In the genomic region with DNA sequence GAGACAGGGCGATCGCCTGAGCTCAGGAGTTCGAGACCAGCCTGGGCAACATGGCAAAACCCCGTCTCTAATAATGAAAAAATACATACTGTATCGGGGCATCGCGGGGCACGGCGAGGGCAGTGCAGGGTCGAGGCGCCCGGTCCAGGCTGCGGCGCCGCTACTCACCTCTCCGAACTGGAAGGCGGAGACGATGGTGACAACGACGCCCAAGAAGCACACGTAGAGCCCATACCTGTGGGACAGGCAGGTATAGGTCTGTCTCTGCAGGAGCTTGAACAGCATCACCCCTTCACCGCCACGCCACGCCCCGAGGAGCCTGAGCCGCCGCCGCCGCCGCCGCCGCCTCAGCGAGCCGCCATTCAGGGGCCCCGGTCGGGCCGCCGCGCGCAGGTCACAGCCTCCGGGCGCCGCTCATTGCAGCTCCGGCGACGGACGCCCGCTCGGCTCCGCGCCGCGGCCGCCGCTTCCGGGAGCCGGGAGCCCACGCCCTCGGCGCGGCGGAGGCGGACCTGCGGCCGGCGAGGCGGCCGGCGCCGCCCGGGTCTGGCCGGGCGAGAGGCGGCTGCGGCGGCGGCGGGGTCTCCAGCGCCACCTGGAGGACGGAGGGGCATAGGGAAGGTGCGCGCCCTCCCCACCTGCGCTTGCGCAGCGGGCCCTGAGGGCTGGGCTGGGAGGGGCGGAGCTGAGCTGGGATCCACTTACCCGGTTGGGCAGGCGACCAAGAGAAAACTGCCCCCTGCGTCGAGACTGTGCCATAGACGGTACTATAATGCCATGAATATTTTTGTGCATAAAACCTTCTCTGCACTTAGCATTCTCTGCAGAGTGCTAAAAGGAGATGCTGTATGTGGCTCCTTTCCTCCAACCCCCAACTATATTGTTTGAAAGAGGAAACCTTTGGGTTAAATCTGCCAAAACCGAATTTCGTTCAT, we compare ENCODE assay signal across 8 cellular contexts. TPM values are rescaled to one million over a fixed set of nuclear protein-coding genes. Genes with fewer than 3 reads are reported as not detected.
DNase-seq lines count a peak whose midpoint lies in the region; ATAC-seq, FAIRE-seq and TF ChIP-seq lines count a peak whose summit lies in the region.

Gene GNPTAB, minus strand, starts transcription at position 569 of the 935 bp plus-strand sequence. Its CDS starts 284 bp downstream, at position 285.

- H3K27ac ChIP-seq in RWPE1: peak within 1 kb of the TSS; percentile 70
- H3K27ac ChIP-seq in neural cell (ENCODE audit: low read length): peak within 1 kb of the TSS; percentile 42

- TF ChIP-seq CTCF in LNCaP clone FGC (IDR thresholded peaks at IDR 0.05; ENCODE audit: control insufficient read depth, extremely low read depth, insufficient read depth) (peak; percentile 93), RWPE1 (conservative IDR thresholded peaks at IDR 0.05; ENCODE audit: low read depth) (peak; percentile 96), fibroblast of the aortic adventitia (IDR thresholded peaks at IDR 0.05; ENCODE audit: insufficient read depth, low read length) (peak; percentile 68), neural cell (IDR thresholded peaks at IDR 0.05; ENCODE audit: poor library complexity, severe bottlenecking) (peak; percentile 94)

- H3K9me3 ChIP-seq in neural cell (ENCODE audit: low read length): no peaks in the 10 kb centered on the region

- POLR2A ChIA-PET in RWPE1 (lab: Yijun Ruan, JAX; ENCODE audit: low non-redundant PET): interaction anchor here (0.6 kb wide), 1 partner anchor 36 kb away, joined by 3 read pairs; no protein-coding TSS in a partner anchor

- in situ Hi-C loops in G401 (cut with HindIII; ENCODE audit: low sequenced_read_pairs): no loop called here

- ATAC-seq in stimulated activated naive CD8-positive, alpha-beta T cell treated with anti-CD3 and anti-CD28 coated beads, Interleukin-15, amount 100 ng/mL, for 72 hours: peak; percentile 95

- TF ChIP-seq EP300 in neural cell (conservative IDR thresholded peaks at IDR 0.05; ENCODE audit: poor library complexity, severe bottlenecking): no peak

- H2AFZ ChIP-seq in neural cell (ENCODE audit: low read depth, low read length): peak within 1 kb of the TSS; percentile 47

- H3K4me3 ChIP-seq in LNCaP clone FGC (ENCODE audit: low read depth, low read length) (peak within 1 kb of the TSS; percentile 82), fibroblast of the aortic adventitia (ENCODE audit: low read depth, low read length) (peak within 1 kb of the TSS; percentile 98), neural cell (ENCODE audit: low read length) (peak within 1 kb of the TSS; percentile 92)

- H3K27me3 ChIP-seq in neural cell (ENCODE audit: insufficient read depth, low read depth, low read length): no peaks in the 10 kb centered on the region

- peaks cover 12% of the 10 kb centered on the region for H3K79me2 ChIP-seq in neural cell (replicated peaks; ENCODE audit: insufficient read depth, low read length)

- TF ChIP-seq POLR2A in H54 (IDR thresholded peaks at IDR 0.05; ENCODE audit: low read depth, low read length): peak; percentile 73

- H3K27me3 Mint-ChIP-seq in stimulated activated naive CD8-positive, alpha-beta T cell treated with anti-CD3 and anti-CD28 coated beads, Interleukin-15, amount 100 ng/mL, for 72 hours: no peaks in the 10 kb centered on the region

- no peaks in the 10 kb centered on the region for H3K9me2 ChIP-seq in neural cell (ENCODE audit: insufficient read depth, low read length)

- no peaks in the 10 kb centered on the region for H4K20me1 ChIP-seq in neural cell (ENCODE audit: insufficient read depth)

- H3K4me3 Mint-ChIP-seq in stimulated activated naive CD8-positive, alpha-beta T cell treated with anti-CD3 and anti-CD28 coated beads, Interleukin-15, amount 100 ng/mL, for 72 hours: peak within 1 kb of the TSS; percentile 95 to 100

- H3F3A ChIP-seq in neural cell (ENCODE audit: insufficient read depth, low read length, poor library complexity, severe bottlenecking): no peaks in the 10 kb centered on the region

- peaks cover 51% of the 10 kb centered on the region for H3K4me1 Mint-ChIP-seq in stimulated activated naive CD8-positive, alpha-beta T cell treated with anti-CD3 and anti-CD28 coated beads, Interleukin-15, amount 100 ng/mL, for 72 hours

- CTCF ChIA-PET in RWPE1 (lab: Yijun Ruan, JAX): interaction anchor here (0.6 to 1.7 kb wide), 12 partner anchors 10 to 812 kb away, joined by 3 to 10 read pairs (median 3); no protein-coding TSS in a partner anchor

- H3K36me3 ChIP-seq in neural cell (ENCODE audit: insufficient read depth, low read length): no peaks in the 10 kb centered on the region

- TF ChIP-seq RAD21 in neural cell (conservative IDR thresholded peaks at IDR 0.05): peak; percentile 61

- H3K4me2 ChIP-seq in neural cell (ENCODE audit: low read length): peak within 1 kb of the TSS; percentile 84

- H3K27ac Mint-ChIP-seq in stimulated activated naive CD8-positive, alpha-beta T cell treated with anti-CD3 and anti-CD28 coated beads, Interleukin-15, amount 100 ng/mL, for 72 hours: peak within 1 kb of the TSS; percentile 87 to 97

- H3K9ac ChIP-seq in neural cell (ENCODE audit: low read length): peak within 1 kb of the TSS; percentile 77

- DNase-seq in G401 (ENCODE audit: low spot score): peak; percentile 92
- peak; percentile 92 for DNase-seq in H54 (ENCODE audit: insufficient read length, low spot score)
- peak; percentile 70 for DNase-seq in LNCaP clone FGC (ENCODE audit: low read depth)
- peak; percentile 99 for DNase-seq in RWPE1 (ENCODE audit: low spot score)
- peak; percentile 92 for DNase-seq in activated T-helper 9 cell treated with anti-CD3 and anti-CD28 coated beads, Interleukin-2, amount 50 U/mL, for 16 hours (ENCODE audit: low read depth)
- DNase-seq in fibroblast of the aortic adventitia (ENCODE audit: low read depth): peak; percentile 87
- peak; percentile 95 for DNase-seq in stimulated activated naive CD8-positive, alpha-beta T cell treated with anti-CD3 and anti-CD28 coated beads, Interleukin-15, amount 100 ng/mL, for 72 hours

- peak; percentile 90 for FAIRE-seq in H54 (lab: Jason Lieb, UNC)

- no peaks in the 10 kb centered on the region for H3K9me3 Mint-ChIP-seq in stimulated activated naive CD8-positive, alpha-beta T cell treated with anti-CD3 and anti-CD28 coated beads, Interleukin-15, amount 100 ng/mL, for 72 hours

TF ChIP-seq in neural cell, 6 proteins besides CTCF, POLR2A, EP300 and RAD21:
- TF ChIP-seq REST (IDR thresholded peaks at IDR 0.05; ENCODE audit: borderline replicate concordance): no peak
- TF ChIP-seq MXI1 (conservative IDR thresholded peaks at IDR 0.05; ENCODE audit: poor library complexity, severe bottlenecking): peak; percentile 5
- TF ChIP-seq POLR2AphosphoS5 (IDR thresholded peaks at IDR 0.05): peak; percentile 51
- TF ChIP-seq EZH2 (IDR thresholded peaks at IDR 0.05; ENCODE audit: borderline replicate concordance, insufficient read depth, low read length, poor library complexity, severe bottlenecking): no peak
- peak; percentile 58 for TF ChIP-seq TAF1 (IDR thresholded peaks at IDR 0.05; ENCODE audit: low read depth)
- peak; percentile 74 for TF ChIP-seq SMC3 (conservative IDR thresholded peaks at IDR 0.05; ENCODE audit: poor library complexity)

RNA-seq across cellular contexts. Expression of gene GNPTAB, which starts in this region (rescaled TPM):
- 10.4 and 13.6 TPM in 2 replicates for total RNA-seq in G401 (2014; rRNA removed; shearing (Covaris generic))
- total RNA-seq in fibroblast of the aortic adventitia (ENCODE audit: low replicate concordance): 31.5 and 38.3 TPM in 2 replicates
- 80.0 and 87.2 TPM in 2 replicates for polyA plus RNA-seq in neural cell
- polyA minus RNA-seq in neural cell: 140 and 155 TPM in 2 replicates

Comparison
In these comparisons a context has a peak if more than half of its experiments do, and no peak if none do; other contexts are left out.
1. Peak in every context shown above with its lines: DNase-seq, ATAC-seq, H3K4me3 ChIP-seq and H3K27ac ChIP-seq.